11 cellular contexts compared by ENCODE assay signal in the genomic region with DNA sequence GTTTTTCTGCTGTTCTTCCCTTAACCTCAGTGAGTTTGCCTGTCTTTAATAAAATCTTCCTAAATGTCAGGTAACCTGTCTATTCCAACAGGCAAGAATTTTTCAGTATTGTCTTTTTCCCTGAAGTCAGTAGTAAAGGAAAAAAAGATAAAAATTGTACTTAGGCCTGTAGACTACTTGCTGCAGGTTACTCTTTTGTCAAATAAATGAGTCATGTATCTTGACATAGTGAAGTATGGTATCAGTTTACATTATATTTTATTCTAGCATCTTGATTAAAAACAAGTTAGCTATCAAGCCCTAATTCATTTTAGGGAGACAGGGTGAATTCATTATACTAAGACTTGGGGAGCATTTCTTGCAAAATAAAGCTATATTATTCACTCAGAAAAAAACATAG.
"Had no signal": no experiment of that assay in that cellular context is flagged by ENCODE, and none has a peak within 500 bp of the region (broad histone marks: within the 10 kb centered on the region; RNA-seq: fewer than 3 reads in every experiment).

No MANE protein-coding gene starts in this region.

- H3K27ac ChIP-seq: coronary artery, epithelial cell of prostate, neutrophil, transverse colon had no signal

- ATAC-seq: gastroesophageal sphincter, right cardiac atrium had no signal

- DNase-seq: activated CD4-positive, alpha-beta T cell treated with anti-CD3 and anti-CD28 coated beads, Interleukin-2, amount 50 U/mL, for 4 hours; activated CD4-positive, CD25-positive, alpha-beta regulatory T cell treated with anti-CD3 and anti-CD28 coated beads, Interleukin-2, amount 50 U/mL, for 72 hours; activated CD8-positive, alpha-beta memory T cell treated with anti-CD3 and anti-CD28 coated beads, Interleukin-2, amount 50 U/mL, for 4 hours; effector memory CD4-positive, alpha-beta T cell; right cardiac atrium; transverse colon had no signal

- H3K4me2 ChIP-seq: smooth muscle cell had no signal

- H3K4me3 ChIP-seq: coronary artery, gastroesophageal sphincter, smooth muscle cell, transverse colon had no signal

- H3K27me3 ChIP-seq: gastroesophageal sphincter, neutrophil, transverse colon had no signal

- H3K4me1 ChIP-seq: transverse colon had no signal

- H3K36me3 ChIP-seq: gastroesophageal sphincter, transverse colon had no signal

- H3K9me3 ChIP-seq: gastroesophageal sphincter, neutrophil, transverse colon had no signal
